ENCODE assay signal across 28 cellular contexts in the genomic region with DNA sequence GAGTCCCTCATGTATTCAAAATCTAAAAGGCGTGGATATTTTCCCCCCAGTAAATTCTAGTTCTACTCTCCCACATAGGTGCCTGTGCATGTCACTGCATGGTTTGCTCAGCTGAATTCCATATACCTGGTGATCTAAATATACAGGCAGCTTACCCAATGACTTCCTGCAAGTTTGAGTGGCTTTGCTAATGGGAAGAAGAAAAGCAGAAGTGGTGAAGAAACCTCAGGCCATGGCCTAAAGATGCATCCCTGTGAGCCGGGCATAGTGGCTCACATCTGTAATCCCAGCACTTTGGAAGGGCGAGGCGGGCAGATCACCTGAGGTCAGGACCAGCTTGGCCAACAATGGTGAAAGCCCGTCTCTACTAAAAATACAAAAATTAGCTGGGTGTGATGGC. TPM values are rescaled to one million over a fixed set of nuclear protein-coding genes. Genes with fewer than 3 reads are reported as not detected.
DNase-seq lines count a peak whose midpoint lies in the region; ATAC-seq and TF ChIP-seq lines count a peak whose summit lies in the region.
"Had no signal": no experiment of that assay in that cellular context is flagged by ENCODE, and none has a peak within 500 bp of the region (broad histone marks: within the 10 kb centered on the region; RNA-seq: fewer than 3 reads in every experiment).

No MANE protein-coding gene starts in this region.

- H3K4me2 ChIP-seq in osteoblast (ENCODE audit: insufficient read depth, low read length), result no peak overlapping the region
- H3K4me2 ChIP-seq: A549 had no signal

- H3K27me3 ChIP-seq in osteoblast (ENCODE audit: insufficient read depth, low read length), result peaks cover 11% of the 10 kb centered on the region
- H3K27me3 ChIP-seq: BE2C, dorsolateral prefrontal cortex, gastrocnemius medialis had no signal

- POLR2A ChIA-PET in activated CD4-positive, alpha-beta T cell treated with anti-CD3 and anti-CD28 coated beads for 36 hours (lab: Charles Lee), result interaction anchor here (0.8 kb wide), 1 partner anchor 10 kb away, joined by 4 read pairs; no protein-coding TSS in a partner anchor

- no peak for TF ChIP-seq CTCF in osteoblast (IDR thresholded peaks at IDR 0.05; ENCODE audit: extremely low read depth, low read depth, low read length)

- H3K9me3 ChIP-seq in osteoblast (ENCODE audit: low read depth, low read length), result no peaks in the 10 kb centered on the region
- H3K9me3 ChIP-seq: A549, BE2C, Caco-2, gastrocnemius medialis had no signal

- peak; percentile 49 for DNase-seq in CD1c-positive myeloid dendritic cell (ENCODE audit: extremely low spot score)
- DNase-seq in MV-4-11 (lab: John Stamatoyannopoulos, UW), result peak; percentile 87
- DNase-seq in SKM-1 treated with dmso at 0.1 percent for 144 hours (lab: John Stamatoyannopoulos, UW; ENCODE audit: unreplicated experiment), result peak; percentile 87
- DNase-seq in medulla oblongata (ENCODE audit: extremely low spot score), result peak; percentile 27
- DNase-seq in activated CD4-positive, alpha-beta T cell treated with anti-CD3 and anti-CD28 coated beads for 36 hours, result no peak
- no peak for DNase-seq in osteoblast (ENCODE audit: insufficient read length, low spot score, missing footprints)
- no peak for DNase-seq in midbrain (lab: John Stamatoyannopoulos, UW)
- DNase-seq in DMS153 treated with DMSO at 0.1 percent for 48 hours (lab: John Stamatoyannopoulos, UW; ENCODE audit: unreplicated experiment), result no peak
- DNase-seq: activated B cell treated with CpG ODN at 0.5 μM for 24 hours; activated CD4-positive, alpha-beta T cell treated with anti-CD3 and anti-CD28 coated beads, Interleukin-2, amount 50 U/mL, for 4 hours; activated naive CD4-positive, alpha-beta T cell; activated T-cell treated with anti-CD3 and anti-CD28 coated beads, Interleukin-2, amount 50 U/mL, for 72 hours; BE2C; Caco-2; cerebellar nuclear complex; DMS79 treated with DMSO at 0.1 percent for 48 hours; dorsolateral prefrontal cortex; gastrocnemius medialis; hippocampal formation; Karpas-422; naive thymus-derived CD8-positive, alpha-beta T cell; NCI-H1092 treated with DMSO at 0.1 percent for 48 hours; NCI-H1930; NCI-H524 treated with DMSO at 0.1 percent for 48 hours; T-helper 17 cell had no signal

- ATAC-seq in activated CD4-positive, alpha-beta T cell treated with anti-CD3 and anti-CD28 coated beads for 36 hours, result no peak
- ATAC-seq: A549; activated T-cell treated with anti-CD3 and anti-CD28 coated beads, Interleukin-2, amount 50 U/mL, for 72 hours; gastrocnemius medialis; naive thymus-derived CD8-positive, alpha-beta T cell; T-helper 17 cell had no signal

- no peaks in the 10 kb centered on the region for H4K20me1 ChIP-seq in osteoblast (ENCODE audit: insufficient read depth, low read length)

- H3K27ac ChIP-seq in osteoblast (ENCODE audit: low read depth, low read length), result no peak overlapping the region
- H3K27ac ChIP-seq: A549, dorsolateral prefrontal cortex, gastrocnemius medialis, skin epidermis had no signal

- peaks cover 12% of the 10 kb centered on the region for H3K27me3 Mint-ChIP-seq in activated CD4-positive, alpha-beta T cell treated with anti-CD3 and anti-CD28 coated beads for 36 hours
- H3K27me3 Mint-ChIP-seq: type B pancreatic cell had no signal

- no peak overlapping the region for H3K4me3 Mint-ChIP-seq in activated CD4-positive, alpha-beta T cell treated with anti-CD3 and anti-CD28 coated beads for 36 hours
- H3K4me3 Mint-ChIP-seq: activated B cell treated with CpG ODN at 0.5 μM for 24 hours; activated T-cell treated with anti-CD3 and anti-CD28 coated beads, Interleukin-2, amount 50 U/mL, for 72 hours; naive thymus-derived CD8-positive, alpha-beta T cell; T-helper 17 cell; type B pancreatic cell had no signal

- CTCF ChIA-PET in activated CD4-positive, alpha-beta T cell treated with anti-CD3 and anti-CD28 coated beads for 36 hours (lab: Charles Lee), result interaction anchor here (1.9 kb wide), 1 partner anchor 10 kb away, joined by 8 read pairs; no protein-coding TSS in a partner anchor

- intact Hi-C loops in activated CD4-positive, alpha-beta T cell treated with anti-CD3 and anti-CD28 coated beads for 36 hours (cut with DNase I, micrococcal nuclease), result no loop called here

- H3K36me3 ChIP-seq in osteoblast (ENCODE audit: insufficient read depth, low read length), result no peaks in the 10 kb centered on the region
- H3K36me3 ChIP-seq: BE2C, gastrocnemius medialis had no signal

- H3K9me3 Mint-ChIP-seq in activated CD4-positive, alpha-beta T cell treated with anti-CD3 and anti-CD28 coated beads for 36 hours (ENCODE audit: low read depth), result no peaks in the 10 kb centered on the region
- H3K9me3 Mint-ChIP-seq: activated B cell treated with CpG ODN at 0.5 μM for 24 hours; activated T-cell treated with anti-CD3 and anti-CD28 coated beads, Interleukin-2, amount 50 U/mL, for 72 hours; naive thymus-derived CD8-positive, alpha-beta T cell; type B pancreatic cell had no signal

- H3K79me2 ChIP-seq in osteoblast (ENCODE audit: insufficient read depth, low read length), result no peaks in the 10 kb centered on the region

- no peak overlapping the region for H2AFZ ChIP-seq in osteoblast (ENCODE audit: low read length)

- H3K4me3 ChIP-seq in osteoblast (ENCODE audit: insufficient read depth, low read length), result no peak overlapping the region
- H3K4me3 ChIP-seq: A549, dorsolateral prefrontal cortex, gastrocnemius medialis, skin epidermis had no signal

- no peaks in the 10 kb centered on the region for H3K4me1 ChIP-seq in osteoblast (ENCODE audit: insufficient read depth, low read length)
- H3K4me1 ChIP-seq: A549, BE2C, Caco-2, gastrocnemius medialis had no signal

- no peaks in the 10 kb centered on the region for H3K4me1 Mint-ChIP-seq in activated CD4-positive, alpha-beta T cell treated with anti-CD3 and anti-CD28 coated beads for 36 hours
- H3K4me1 Mint-ChIP-seq: naive thymus-derived CD8-positive, alpha-beta T cell; T-helper 17 cell had no signal

- no peaks in the 10 kb centered on the region for H3K36me3 Mint-ChIP-seq in activated CD4-positive, alpha-beta T cell treated with anti-CD3 and anti-CD28 coated beads for 36 hours (ENCODE audit: low read depth)
- H3K36me3 Mint-ChIP-seq: naive thymus-derived CD8-positive, alpha-beta T cell had no signal

- no peak overlapping the region for H3K27ac Mint-ChIP-seq in activated CD4-positive, alpha-beta T cell treated with anti-CD3 and anti-CD28 coated beads for 36 hours
- H3K27ac Mint-ChIP-seq: activated B cell treated with CpG ODN at 0.5 μM for 24 hours; activated T-cell treated with anti-CD3 and anti-CD28 coated beads, Interleukin-2, amount 50 U/mL, for 72 hours; naive thymus-derived CD8-positive, alpha-beta T cell; T-helper 17 cell; type B pancreatic cell had no signal

RNA-seq across cellular contexts. Expression of gene SLC44A3, which starts 11.5 kb away (rescaled TPM):
- not detected for total RNA-seq in activated CD4-positive, alpha-beta T cell treated with anti-CD3 and anti-CD28 coated beads for 36 hours
- total RNA-seq in osteoblast, result 2.9 and 7.1 TPM in 2 replicates
- total RNA-seq: activated B cell treated with CpG ODN at 0.5 μM for 24 hours; activated T-cell treated with anti-CD3 and anti-CD28 coated beads, Interleukin-2, amount 50 U/mL, for 72 hours; naive thymus-derived CD8-positive, alpha-beta T cell had no signal

Comparison
In these comparisons a context has a peak if more than half of its experiments do, and no peak if none do; other contexts are left out.
1. DNase-seq: peak in CD1c-positive myeloid dendritic cell (single experiment), MV-4-11 (single experiment), SKM-1 treated with dmso at 0.1 percent for 144 hours (single experiment) and medulla oblongata (single experiment); none in activated CD4-positive, alpha-beta T cell treated with anti-CD3 and anti-CD28 coated beads for 36 hours (single experiment), osteoblast (single experiment), midbrain (single experiment) and DMS153 treated with DMSO at 0.1 percent for 48 hours (single experiment).